Comparison of ENCODE assay signal across 1 cellular context in the genomic region with DNA sequence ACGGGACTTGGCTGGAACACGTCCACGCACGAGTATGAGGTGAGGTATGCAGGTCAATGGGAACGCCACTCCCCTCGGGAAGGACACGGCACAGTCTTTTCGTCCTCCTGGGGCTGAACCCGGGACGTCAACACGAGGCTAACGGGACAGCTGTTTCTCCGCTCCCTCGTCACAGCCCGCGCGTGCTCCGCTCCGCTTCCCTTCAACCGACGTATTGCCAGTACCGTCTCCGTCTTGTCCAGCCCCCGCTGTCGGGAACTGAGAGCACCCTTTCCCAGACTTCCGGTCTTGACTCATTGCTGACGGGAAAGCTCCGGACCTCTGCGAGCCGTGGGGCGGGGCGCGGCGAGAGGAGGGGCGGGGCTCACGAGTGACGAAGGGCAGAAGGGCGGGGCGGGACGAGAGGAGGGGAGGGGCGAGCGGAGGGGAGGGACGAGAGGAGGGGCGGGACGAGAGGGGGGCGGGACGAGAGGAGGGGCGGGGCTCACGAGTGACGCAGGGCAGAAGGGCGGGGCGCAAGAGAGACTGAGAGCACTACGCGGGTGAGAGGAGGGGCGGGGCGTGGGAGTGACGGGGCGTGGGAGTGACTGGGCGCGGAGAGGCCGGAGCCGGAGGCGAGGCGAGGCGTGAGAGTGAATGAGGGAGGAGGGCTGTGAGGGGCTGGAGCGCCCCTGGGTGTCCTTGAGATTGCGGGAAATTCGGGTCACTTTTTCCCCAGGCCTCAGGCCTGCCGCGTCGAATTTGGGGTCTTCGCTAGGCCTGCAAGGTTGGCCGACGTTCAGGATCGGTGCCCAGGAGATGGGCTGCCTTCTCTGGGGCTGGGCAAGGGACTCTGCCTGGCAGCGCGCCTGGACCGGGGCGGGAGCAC.
A peak's percentile ranks its signal among the peaks of the same experiment; 100 is the strongest.
TF ChIP-seq lines count a peak whose summit lies in the region.

No MANE protein-coding gene starts in this region.

TF ChIP-seq in K562, 482 proteins besides CTCF, POLR2A, EP300 and RAD21 (continued from another document and continues in another):
- TF ChIP-seq, protein P1, sequence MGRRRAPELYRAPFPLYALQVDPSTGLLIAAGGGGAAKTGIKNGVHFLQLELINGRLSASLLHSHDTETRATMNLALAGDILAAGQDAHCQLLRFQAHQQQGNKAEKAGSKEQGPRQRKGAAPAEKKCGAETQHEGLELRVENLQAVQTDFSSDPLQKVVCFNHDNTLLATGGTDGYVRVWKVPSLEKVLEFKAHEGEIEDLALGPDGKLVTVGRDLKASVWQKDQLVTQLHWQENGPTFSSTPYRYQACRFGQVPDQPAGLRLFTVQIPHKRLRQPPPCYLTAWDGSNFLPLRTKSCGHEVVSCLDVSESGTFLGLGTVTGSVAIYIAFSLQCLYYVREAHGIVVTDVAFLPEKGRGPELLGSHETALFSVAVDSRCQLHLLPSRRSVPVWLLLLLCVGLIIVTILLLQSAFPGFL (CRISPR knock-in tag; IDR thresholded peaks at IDR 0.05) = no peak
- TF ChIP-seq MCM2 (IDR thresholded peaks at IDR 0.05; ENCODE audit: low read depth) (no peak), PRPF4 (IDR thresholded peaks at IDR 0.05; ENCODE audit: insufficient read depth, low read depth, low read length, poor library complexity, severe bottlenecking) (no peak), SMARCA4 (IDR thresholded peaks at IDR 0.05) (0 out of 2 replicates have a peak, but pooled peaks have one; percentile 21), MTA3 (IDR thresholded peaks at IDR 0.05; ENCODE audit: borderline replicate concordance) (peak; percentile 64; the same call in 1 of the 2 replicates), NFRKB (IDR thresholded peaks at IDR 0.05; ENCODE audit: low read depth) (peak; percentile 70), ELF4 (CRISPR knock-in tag; IDR thresholded peaks at IDR 0.05) (no peak), GABPB1 (CRISPR knock-in tag; IDR thresholded peaks at IDR 0.05) (peak; percentile 95), CREM (IDR thresholded peaks at IDR 0.05; ENCODE audit: low read depth) (peak; percentile 83), POLR2H (tag; IDR thresholded peaks at IDR 0.05; ENCODE audit: low read depth) (peak; percentile 85), BMI1 (IDR thresholded peaks at IDR 0.05; ENCODE audit: low read length) (no peak), NELFE (IDR thresholded peaks at IDR 0.05; ENCODE audit: insufficient read depth, insufficient read length) (no peak), CHD4 (IDR thresholded peaks at IDR 0.05; ENCODE audit: insufficient read depth, insufficient replicate concordance, low read depth, low read length, poor library complexity, severe bottlenecking) (peak; percentile 31), HNRNPH1 (optimal IDR thresholded peaks at IDR 0.05; ENCODE audit: low read depth, low read length) (no peak), NFXL1 (CRISPR knock-in tag; IDR thresholded peaks at IDR 0.05) (no peak), SPI1 (IDR thresholded peaks at IDR 0.05; ENCODE audit: borderline replicate concordance, low read depth, low read length) (peak; percentile 59; the same call in 1 of the 2 replicates), NR2C1 (IDR thresholded peaks at IDR 0.05) (no peak), NR2C1 (tag; IDR thresholded peaks at IDR 0.05) (peak; percentile 29; the same call in 1 of the 2 replicates), ZNF79 (CRISPR knock-in tag; IDR thresholded peaks at IDR 0.05; ENCODE audit: low read depth) (no peak), NFYB (IDR thresholded peaks at IDR 0.05; ENCODE audit: extremely low read depth, insufficient read length) (no peak), GATAD2B (IDR thresholded peaks at IDR 0.05; ENCODE audit: borderline replicate concordance) (peak; percentile 61; the same call in 1 of the 2 replicates), ZNF263 (CRISPR knock-in tag; IDR thresholded peaks at IDR 0.05; ENCODE audit: borderline replicate concordance) (peak; percentile 79), SMAD1 (IDR thresholded peaks at IDR 0.05; ENCODE audit: low read depth, low read length, partially characterized antibody) (peak; percentile 83), ZNF124 (CRISPR knock-in tag; IDR thresholded peaks at IDR 0.05) (no peak), TEAD2 (tag; IDR thresholded peaks at IDR 0.05) (0 out of 2 replicates have a peak, but pooled peaks have one; percentile 38), SMARCE1 (IDR thresholded peaks at IDR 0.05) (peak; percentile 55), JUN (IDR thresholded peaks at IDR 0.05; ENCODE audit: borderline replicate concordance, low read depth, low read length) (peak; percentile 78; the same call in 1 of the 2 replicates), JUN (CRISPR knock-in tag; IDR thresholded peaks at IDR 0.05; ENCODE audit: borderline replicate concordance) (no peak), GABPA (tag; conservative IDR thresholded peaks at IDR 0.05; ENCODE audit: low read depth) (peak; percentile 91), RB1 (IDR thresholded peaks at IDR 0.05; ENCODE audit: low read depth) (peak; percentile 65; the same call in 1 of the 2 replicates), OTX1 (CRISPR knock-in tag; IDR thresholded peaks at IDR 0.05) (no peak; the same call in 1 of the 2 replicates), CEBPG (CRISPR knock-in tag; IDR thresholded peaks at IDR 0.05) (no peak), CEBPG (tag; conservative IDR thresholded peaks at IDR 0.05 in 1 of 2, IDR thresholded peaks at IDR 0.05 in 1 of 2) (no peak), LARP7 (IDR thresholded peaks at IDR 0.05) (0 out of 2 replicates have a peak, but pooled peaks have one; percentile 43), POLR2AphosphoS5 (IDR thresholded peaks at IDR 0.05; ENCODE audit: control insufficient read depth, insufficient read depth, low read depth, low read length) (peak; percentile 94)
- TF ChIP-seq, protein P2, sequence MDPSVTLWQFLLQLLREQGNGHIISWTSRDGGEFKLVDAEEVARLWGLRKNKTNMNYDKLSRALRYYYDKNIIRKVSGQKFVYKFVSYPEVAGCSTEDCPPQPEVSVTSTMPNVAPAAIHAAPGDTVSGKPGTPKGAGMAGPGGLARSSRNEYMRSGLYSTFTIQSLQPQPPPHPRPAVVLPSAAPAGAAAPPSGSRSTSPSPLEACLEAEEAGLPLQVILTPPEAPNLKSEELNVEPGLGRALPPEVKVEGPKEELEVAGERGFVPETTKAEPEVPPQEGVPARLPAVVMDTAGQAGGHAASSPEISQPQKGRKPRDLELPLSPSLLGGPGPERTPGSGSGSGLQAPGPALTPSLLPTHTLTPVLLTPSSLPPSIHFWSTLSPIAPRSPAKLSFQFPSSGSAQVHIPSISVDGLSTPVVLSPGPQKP (CRISPR knock-in tag; IDR thresholded peaks at IDR 0.05) = no peak
- TF ChIP-seq, protein P3, sequence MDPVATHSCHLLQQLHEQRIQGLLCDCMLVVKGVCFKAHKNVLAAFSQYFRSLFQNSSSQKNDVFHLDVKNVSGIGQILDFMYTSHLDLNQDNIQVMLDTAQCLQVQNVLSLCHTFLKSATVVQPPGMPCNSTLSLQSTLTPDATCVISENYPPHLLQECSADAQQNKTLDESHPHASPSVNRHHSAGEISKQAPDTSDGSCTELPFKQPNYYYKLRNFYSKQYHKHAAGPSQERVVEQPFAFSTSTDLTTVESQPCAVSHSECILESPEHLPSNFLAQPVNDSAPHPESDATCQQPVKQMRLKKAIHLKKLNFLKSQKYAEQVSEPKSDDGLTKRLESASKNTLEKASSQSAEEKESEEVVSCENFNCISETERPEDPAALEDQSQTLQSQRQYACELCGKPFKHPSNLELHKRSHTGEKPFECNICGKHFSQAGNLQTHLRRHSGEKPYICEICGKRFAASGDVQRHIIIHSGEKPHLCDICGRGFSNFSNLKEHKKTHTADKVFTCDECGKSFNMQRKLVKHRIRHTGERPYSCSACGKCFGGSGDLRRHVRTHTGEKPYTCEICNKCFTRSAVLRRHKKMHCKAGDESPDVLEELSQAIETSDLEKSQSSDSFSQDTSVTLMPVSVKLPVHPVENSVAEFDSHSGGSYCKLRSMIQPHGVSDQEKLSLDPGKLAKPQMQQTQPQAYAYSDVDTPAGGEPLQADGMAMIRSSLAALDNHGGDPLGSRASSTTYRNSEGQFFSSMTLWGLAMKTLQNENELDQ (CRISPR knock-in tag; IDR thresholded peaks at IDR 0.05; ENCODE audit: borderline replicate concordance) = no peak
- TF ChIP-seq, protein P4, sequence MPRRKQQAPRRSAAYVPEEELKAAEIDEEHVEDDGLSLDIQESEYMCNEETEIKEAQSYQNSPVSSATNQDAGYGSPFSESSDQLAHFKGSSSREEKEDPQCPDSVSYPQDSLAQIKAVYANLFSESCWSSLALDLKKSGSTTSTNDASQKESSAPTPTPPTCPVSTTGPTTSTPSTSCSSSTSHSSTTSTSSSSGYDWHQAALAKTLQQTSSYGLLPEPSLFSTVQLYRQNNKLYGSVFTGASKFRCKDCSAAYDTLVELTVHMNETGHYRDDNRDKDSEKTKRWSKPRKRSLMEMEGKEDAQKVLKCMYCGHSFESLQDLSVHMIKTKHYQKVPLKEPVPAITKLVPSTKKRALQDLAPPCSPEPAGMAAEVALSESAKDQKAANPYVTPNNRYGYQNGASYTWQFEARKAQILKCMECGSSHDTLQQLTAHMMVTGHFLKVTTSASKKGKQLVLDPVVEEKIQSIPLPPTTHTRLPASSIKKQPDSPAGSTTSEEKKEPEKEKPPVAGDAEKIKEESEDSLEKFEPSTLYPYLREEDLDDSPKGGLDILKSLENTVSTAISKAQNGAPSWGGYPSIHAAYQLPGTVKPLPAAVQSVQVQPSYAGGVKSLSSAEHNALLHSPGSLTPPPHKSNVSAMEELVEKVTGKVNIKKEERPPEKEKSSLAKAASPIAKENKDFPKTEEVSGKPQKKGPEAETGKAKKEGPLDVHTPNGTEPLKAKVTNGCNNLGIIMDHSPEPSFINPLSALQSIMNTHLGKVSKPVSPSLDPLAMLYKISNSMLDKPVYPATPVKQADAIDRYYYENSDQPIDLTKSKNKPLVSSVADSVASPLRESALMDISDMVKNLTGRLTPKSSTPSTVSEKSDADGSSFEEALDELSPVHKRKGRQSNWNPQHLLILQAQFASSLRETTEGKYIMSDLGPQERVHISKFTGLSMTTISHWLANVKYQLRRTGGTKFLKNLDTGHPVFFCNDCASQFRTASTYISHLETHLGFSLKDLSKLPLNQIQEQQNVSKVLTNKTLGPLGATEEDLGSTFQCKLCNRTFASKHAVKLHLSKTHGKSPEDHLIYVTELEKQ (CRISPR knock-in tag; IDR thresholded peaks at IDR 0.05) = no peak
- TF ChIP-seq, protein P5, sequence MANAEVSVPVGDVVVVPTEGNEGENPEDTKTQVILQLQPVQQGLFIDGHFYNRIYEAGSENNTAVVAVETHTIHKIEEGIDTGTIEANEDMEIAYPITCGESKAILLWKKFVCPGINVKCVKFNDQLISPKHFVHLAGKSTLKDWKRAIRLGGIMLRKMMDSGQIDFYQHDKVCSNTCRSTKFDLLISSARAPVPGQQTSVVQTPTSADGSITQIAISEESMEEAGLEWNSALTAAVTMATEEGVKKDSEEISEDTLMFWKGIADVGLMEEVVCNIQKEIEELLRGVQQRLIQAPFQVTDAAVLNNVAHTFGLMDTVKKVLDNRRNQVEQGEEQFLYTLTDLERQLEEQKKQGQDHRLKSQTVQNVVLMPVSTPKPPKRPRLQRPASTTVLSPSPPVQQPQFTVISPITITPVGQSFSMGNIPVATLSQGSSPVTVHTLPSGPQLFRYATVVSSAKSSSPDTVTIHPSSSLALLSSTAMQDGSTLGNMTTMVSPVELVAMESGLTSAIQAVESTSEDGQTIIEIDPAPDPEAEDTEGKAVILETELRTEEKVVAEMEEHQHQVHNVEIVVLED (CRISPR knock-in tag; IDR thresholded peaks at IDR 0.05) = peak; percentile 65
- TF ChIP-seq, protein P6, sequence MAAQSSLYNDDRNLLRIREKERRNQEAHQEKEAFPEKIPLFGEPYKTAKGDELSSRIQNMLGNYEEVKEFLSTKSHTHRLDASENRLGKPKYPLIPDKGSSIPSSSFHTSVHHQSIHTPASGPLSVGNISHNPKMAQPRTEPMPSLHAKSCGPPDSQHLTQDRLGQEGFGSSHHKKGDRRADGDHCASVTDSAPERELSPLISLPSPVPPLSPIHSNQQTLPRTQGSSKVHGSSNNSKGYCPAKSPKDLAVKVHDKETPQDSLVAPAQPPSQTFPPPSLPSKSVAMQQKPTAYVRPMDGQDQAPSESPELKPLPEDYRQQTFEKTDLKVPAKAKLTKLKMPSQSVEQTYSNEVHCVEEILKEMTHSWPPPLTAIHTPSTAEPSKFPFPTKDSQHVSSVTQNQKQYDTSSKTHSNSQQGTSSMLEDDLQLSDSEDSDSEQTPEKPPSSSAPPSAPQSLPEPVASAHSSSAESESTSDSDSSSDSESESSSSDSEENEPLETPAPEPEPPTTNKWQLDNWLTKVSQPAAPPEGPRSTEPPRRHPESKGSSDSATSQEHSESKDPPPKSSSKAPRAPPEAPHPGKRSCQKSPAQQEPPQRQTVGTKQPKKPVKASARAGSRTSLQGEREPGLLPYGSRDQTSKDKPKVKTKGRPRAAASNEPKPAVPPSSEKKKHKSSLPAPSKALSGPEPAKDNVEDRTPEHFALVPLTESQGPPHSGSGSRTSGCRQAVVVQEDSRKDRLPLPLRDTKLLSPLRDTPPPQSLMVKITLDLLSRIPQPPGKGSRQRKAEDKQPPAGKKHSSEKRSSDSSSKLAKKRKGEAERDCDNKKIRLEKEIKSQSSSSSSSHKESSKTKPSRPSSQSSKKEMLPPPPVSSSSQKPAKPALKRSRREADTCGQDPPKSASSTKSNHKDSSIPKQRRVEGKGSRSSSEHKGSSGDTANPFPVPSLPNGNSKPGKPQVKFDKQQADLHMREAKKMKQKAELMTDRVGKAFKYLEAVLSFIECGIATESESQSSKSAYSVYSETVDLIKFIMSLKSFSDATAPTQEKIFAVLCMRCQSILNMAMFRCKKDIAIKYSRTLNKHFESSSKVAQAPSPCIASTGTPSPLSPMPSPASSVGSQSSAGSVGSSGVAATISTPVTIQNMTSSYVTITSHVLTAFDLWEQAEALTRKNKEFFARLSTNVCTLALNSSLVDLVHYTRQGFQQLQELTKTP (IDR thresholded peaks at IDR 0.05; ENCODE audit: low read depth in 1 of 2, partially characterized antibody in 2 of 2) = peak in 1 of 2 experiments; percentile 73
- TF ChIP-seq, protein P7, sequence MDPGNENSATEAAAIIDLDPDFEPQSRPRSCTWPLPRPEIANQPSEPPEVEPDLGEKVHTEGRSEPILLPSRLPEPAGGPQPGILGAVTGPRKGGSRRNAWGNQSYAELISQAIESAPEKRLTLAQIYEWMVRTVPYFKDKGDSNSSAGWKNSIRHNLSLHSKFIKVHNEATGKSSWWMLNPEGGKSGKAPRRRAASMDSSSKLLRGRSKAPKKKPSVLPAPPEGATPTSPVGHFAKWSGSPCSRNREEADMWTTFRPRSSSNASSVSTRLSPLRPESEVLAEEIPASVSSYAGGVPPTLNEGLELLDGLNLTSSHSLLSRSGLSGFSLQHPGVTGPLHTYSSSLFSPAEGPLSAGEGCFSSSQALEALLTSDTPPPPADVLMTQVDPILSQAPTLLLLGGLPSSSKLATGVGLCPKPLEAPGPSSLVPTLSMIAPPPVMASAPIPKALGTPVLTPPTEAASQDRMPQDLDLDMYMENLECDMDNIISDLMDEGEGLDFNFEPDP (CRISPR knock-in tag; IDR thresholded peaks at IDR 0.05) = 0 out of 2 replicates have a peak, but pooled peaks have one; percentile 32
- TF ChIP-seq, protein P8, sequence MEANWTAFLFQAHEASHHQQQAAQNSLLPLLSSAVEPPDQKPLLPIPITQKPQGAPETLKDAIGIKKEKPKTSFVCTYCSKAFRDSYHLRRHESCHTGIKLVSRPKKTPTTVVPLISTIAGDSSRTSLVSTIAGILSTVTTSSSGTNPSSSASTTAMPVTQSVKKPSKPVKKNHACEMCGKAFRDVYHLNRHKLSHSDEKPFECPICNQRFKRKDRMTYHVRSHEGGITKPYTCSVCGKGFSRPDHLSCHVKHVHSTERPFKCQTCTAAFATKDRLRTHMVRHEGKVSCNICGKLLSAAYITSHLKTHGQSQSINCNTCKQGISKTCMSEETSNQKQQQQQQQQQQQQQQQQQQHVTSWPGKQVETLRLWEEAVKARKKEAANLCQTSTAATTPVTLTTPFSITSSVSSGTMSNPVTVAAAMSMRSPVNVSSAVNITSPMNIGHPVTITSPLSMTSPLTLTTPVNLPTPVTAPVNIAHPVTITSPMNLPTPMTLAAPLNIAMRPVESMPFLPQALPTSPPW (CRISPR knock-in tag; IDR thresholded peaks at IDR 0.05) = peak; percentile 87
